Comparison of ENCODE assay signal across 23 cellular contexts in genomic region chr7:7399707-7400106, GRCh38.
DNase-seq lines count a peak whose midpoint lies in the region; ATAC-seq and TF ChIP-seq lines count a peak whose summit lies in the region.
"Had no signal": no experiment of that assay in that cellular context is flagged by ENCODE, and none has a peak within 500 bp of the region (broad histone marks: within the 10 kb centered on the region; RNA-seq: fewer than 3 reads in every experiment).

No MANE protein-coding gene starts in this region.

- H3K9me3 ChIP-seq in lower lobe of right lung (no peaks in the 10 kb centered on the region), stomach (no peaks in the 10 kb centered on the region)
- H3K9me3 ChIP-seq: BLaER1 treated with 17β-estradiol and CSF1 and Interleukin-3, amounts not matched to agents 10 nM and 100 nM; Peyer's patch had no signal

- H3K36me3 ChIP-seq in lower lobe of right lung (no peaks in the 10 kb centered on the region), stomach (no peaks in the 10 kb centered on the region)
- H3K36me3 ChIP-seq: BLaER1 treated with 17β-estradiol and CSF1 and Interleukin-3, amounts not matched to agents 10 nM and 100 nM; Peyer's patch had no signal

- TF ChIP-seq CTCF in lower lobe of right lung (IDR thresholded peaks at IDR 0.05) (no peak), stomach (IDR thresholded peaks at IDR 0.05) (no peak)

- peak; percentile 62 for DNase-seq in H4 (ENCODE audit: low spot score)
- peak; percentile 60 for DNase-seq in astrocyte of the hippocampus (ENCODE audit: low read depth, low spot score)
- peak; percentile 30 for DNase-seq in lower lobe of right lung
- peak; percentile 49 for DNase-seq in stomach
- no peak for DNase-seq in left colon
- no peak for DNase-seq in stimulated activated CD4-positive, alpha-beta T cell treated with anti-CD3 and anti-CD28 coated beads, Interleukin-4, amount 100 ng/mL, for 4 hours
- no peak for DNase-seq in EL
- DNase-seq: AML-193; CD4-positive, alpha-beta T cell; GDM1; NCI-H1048; NCI-H1417; NCI-H1694; NCI-H2029 treated with DMSO at 0.1 percent for 48 hours; NCI-H526 treated with DMSO at 0.1 percent for 48 hours; Peyer's patch; SHP77 treated with DMSO at 0.1 percent for 48 hours had no signal

- no peaks in the 10 kb centered on the region for H3K4me1 ChIP-seq in lower lobe of right lung
- H3K4me1 ChIP-seq in stomach = peaks cover 0 to 28% (median 17%) of the 10 kb centered on the region in 4 donors
- H3K4me1 ChIP-seq: BLaER1 treated with 17β-estradiol and CSF1 and Interleukin-3, amounts not matched to agents 10 nM and 100 nM; Peyer's patch had no signal

- 30 to 60% (median 38%) methylated on average over 2 of the region's 2 CpGs for WGBS in stomach, 5 donors

- intact Hi-C loops in lower lobe of right lung (cut with DNase I) = no loop called here
- intact Hi-C loops in stomach (cut with DNase I; ENCODE audit: low total_unique reads) = no loop called here
- intact Hi-C loops in left colon (cut with DNase I, micrococcal nuclease) = no loop called here

- H3K27ac ChIP-seq in lower lobe of right lung (no peak overlapping the region), stomach (peak overlapping the region in 1 of 5 donors; percentile 13)
- H3K27ac ChIP-seq: BLaER1 treated with 17β-estradiol and CSF1 and Interleukin-3, amounts not matched to agents 10 nM and 100 nM; HL-60; KMS-11; Peyer's patch; SK-N-MC had no signal

- TF ChIP-seq EP300 in stomach (IDR thresholded peaks at IDR 0.05) = no peak

- H3K27me3 ChIP-seq in lower lobe of right lung (ENCODE audit: low read depth) = no peaks in the 10 kb centered on the region
- H3K27me3 ChIP-seq in stomach = no peaks in the 10 kb centered on the region
- H3K27me3 ChIP-seq: BLaER1 treated with 17β-estradiol and CSF1 and Interleukin-3, amounts not matched to agents 10 nM and 100 nM; Peyer's patch had no signal

- ATAC-seq in lower lobe of right lung (peak; percentile 38 to 43), left colon (no peak), esophagus mucosa (no peak)
- ATAC-seq: HCT116 had no signal

- TF ChIP-seq POLR2A in stomach (IDR thresholded peaks at IDR 0.05) = no peak

- H3K4me3 ChIP-seq in lower lobe of right lung = no peak overlapping the region
- no peak overlapping the region for H3K4me3 ChIP-seq in stomach
- H3K4me3 ChIP-seq: BLaER1 treated with 17β-estradiol and CSF1 and Interleukin-3, amounts not matched to agents 10 nM and 100 nM; Peyer's patch; SK-N-MC had no signal

Comparison
In these comparisons a context has a peak if more than half of its experiments do, and no peak if none do; other contexts are left out.
1. DNase-seq: peak in H4 (single experiment), astrocyte of the hippocampus (single experiment), lower lobe of right lung (single experiment) and stomach (single experiment); none in left colon (0 of 2), stimulated activated CD4-positive, alpha-beta T cell treated with anti-CD3 and anti-CD28 coated beads, Interleukin-4, amount 100 ng/mL, for 4 hours (0 of 2) and EL (single experiment).
2. ATAC-seq: peak in lower lobe of right lung (2 of 2); none in left colon (single experiment) and esophagus mucosa (single experiment).